Comparison of ENCODE assay signal across 8 cellular contexts in genomic region chr6:12012566-12013367, GRCh38. TPM values are rescaled to one million over a fixed set of nuclear protein-coding genes. Genes with fewer than 3 reads are reported as not detected.
DNase-seq lines count a peak whose midpoint lies in the region; ATAC-seq and TF ChIP-seq lines count a peak whose summit lies in the region.

No MANE protein-coding gene starts in this region.

- H3K9me3 Mint-ChIP-seq in Calu3 (ENCODE audit: low read depth, unreplicated experiment) (no peaks in the 10 kb centered on the region), naive B cell (peaks cover 0 to under 1% (median 0%) of the 10 kb centered on the region in 7 donors)
- H3K9me3 Mint-ChIP-seq in stimulated activated memory B cell treated with anti-CD40 and anti-IgM and Interleukin-4, amounts not matched to agents 10 μg/mL and 1 μg/mL and 100 μg/mL, for 72 hours, result no peaks in the 10 kb centered on the region

- H3K4me1 Mint-ChIP-seq in Calu3 (ENCODE audit: low read depth, unreplicated experiment), result peaks cover 4% of the 10 kb centered on the region
- H3K4me1 Mint-ChIP-seq in naive B cell, result peaks cover 31 to 47% (median 35%) of the 10 kb centered on the region in 3 donors
- peaks cover 43% of the 10 kb centered on the region for H3K4me1 Mint-ChIP-seq in stimulated activated memory B cell treated with anti-CD40 and anti-IgM and Interleukin-4, amounts not matched to agents 10 μg/mL and 1 μg/mL and 100 μg/mL, for 72 hours

- H3K27ac Mint-ChIP-seq in Calu3 (ENCODE audit: unreplicated experiment) (peak overlapping the region; percentile 96), naive B cell (peak overlapping the region; percentile 98 to 100 (median 99))
- peak overlapping the region; percentile 94 for H3K27ac Mint-ChIP-seq in stimulated activated memory B cell treated with anti-CD40 and anti-IgM and Interleukin-4, amounts not matched to agents 10 μg/mL and 1 μg/mL and 100 μg/mL, for 72 hours

- H3K9me2 ChIP-seq in OCI-LY7 (ENCODE audit: insufficient read depth, low read length), result no peaks in the 10 kb centered on the region

- peak; percentile 12 to 13 for ATAC-seq in naive B cell (ENCODE audit: low read depth in 2 of 2)
- peak; percentile 5 for ATAC-seq in stimulated activated memory B cell treated with anti-CD40 and anti-IgM and Interleukin-4, amounts not matched to agents 10 μg/mL and 1 μg/mL and 100 μg/mL, for 72 hours
- no peak for ATAC-seq in HG02973 (IDR thresholded peaks at IDR 0.05; ENCODE audit: unreplicated experiment)

- peak overlapping the region; percentile 95 for H3K4me2 ChIP-seq in OCI-LY7 (ENCODE audit: low read length)

- intact Hi-C loops in Calu3 (cut with micrococcal nuclease; ENCODE audit: unreplicated experiment), result loop anchor here (5.0 kb wide), 2 partner anchors 275 to 310 kb away; no protein-coding TSS in a partner anchor
- intact Hi-C loops in OCI-LY7 (cut with micrococcal nuclease; ENCODE audit: unreplicated experiment), result loop anchor here (5.0 kb wide), 1 partner anchor 1480 kb away; no protein-coding TSS in a partner anchor

- peaks cover 22% of the 10 kb centered on the region for H3K4me1 ChIP-seq in OCI-LY7 (ENCODE audit: insufficient read depth, low read length, poor library complexity, severe bottlenecking)

- peak overlapping the region; percentile 94 for H3K4me3 ChIP-seq in OCI-LY7 (ENCODE audit: low read depth, low read length, poor library complexity, severe bottlenecking)

- DNase-seq in Calu3, result peak; percentile 66
- peak; percentile 68 for DNase-seq in HS-5 (ENCODE audit: low read depth)
- DNase-seq in OCI-LY7 (ENCODE audit: low spot score), result peak; percentile 68
- DNase-seq in activated T-helper 1 cell treated with anti-CD3 and anti-CD28 coated beads, Interleukin-2, amount 50 U/mL, for 16 hours (ENCODE audit: low read depth in 1 of 2, low spot score in 1 of 2), result peak; percentile 26 to 62
- DNase-seq in fibroblast of gingiva (ENCODE audit: low read depth), result peak; percentile 79
- peak; percentile 69 for DNase-seq in naive B cell

- peaks cover 41% of the 10 kb centered on the region for H3K36me3 ChIP-seq in OCI-LY7 (ENCODE audit: insufficient read depth, low read length)

- BruUV-seq in Calu3 (replicated peaks; lab: Mats Ljungman, UMichigan) (no TSS peak), OCI-LY7 (replicated peaks; lab: Mats Ljungman, UMichigan) (no TSS peak)

- CTCF ChIA-PET in Calu3 (lab: Charles Lee) (interaction anchor here (1.4 kb wide), 1 partner anchor 242 kb away, joined by 3 read pairs; no protein-coding TSS in a partner anchor), OCI-LY7 (lab: Charles Lee; ENCODE audit: unreplicated experiment) (no interaction called here)

- H2AFZ ChIP-seq in OCI-LY7 (ENCODE audit: low read length), result peak overlapping the region; percentile 51; the same call in 1 of the 2 replicates

- no peak for TF ChIP-seq CTCF in Calu3 (IDR thresholded peaks at IDR 0.05; ENCODE audit: unreplicated experiment)
- TF ChIP-seq CTCF in OCI-LY7 (conservative IDR thresholded peaks at IDR 0.05; ENCODE audit: low read length), result no peak

- peaks cover 12% of the 10 kb centered on the region for H4K20me1 ChIP-seq in OCI-LY7 (ENCODE audit: insufficient read depth, low read length)

- POLR2A ChIA-PET in OCI-LY7 (lab: Charles Lee), result interaction anchor here (0.5 to 2.2 kb wide), 3 partner anchors 11 to 422 kb away, joined by 4 to 10 read pairs (median 6); no protein-coding TSS in a partner anchor

- H3K4me3 Mint-ChIP-seq in Calu3 (ENCODE audit: low read depth, unreplicated experiment) (peak overlapping the region; percentile 93), naive B cell (peak overlapping the region; percentile 92 to 99 (median 96))
- peak overlapping the region; percentile 99 for H3K4me3 Mint-ChIP-seq in stimulated activated memory B cell treated with anti-CD40 and anti-IgM and Interleukin-4, amounts not matched to agents 10 μg/mL and 1 μg/mL and 100 μg/mL, for 72 hours

- no peaks in the 10 kb centered on the region for H3K27me3 Mint-ChIP-seq in Calu3 (ENCODE audit: unreplicated experiment)
- no peaks in the 10 kb centered on the region for H3K27me3 Mint-ChIP-seq in naive B cell
- no peaks in the 10 kb centered on the region for H3K27me3 Mint-ChIP-seq in stimulated activated memory B cell treated with anti-CD40 and anti-IgM and Interleukin-4, amounts not matched to agents 10 μg/mL and 1 μg/mL and 100 μg/mL, for 72 hours

- H3K27ac ChIP-seq in OCI-LY7 (ENCODE audit: low read depth, low read length, poor library complexity, severe bottlenecking), result peak overlapping the region; percentile 49

- peaks cover 54% of the 10 kb centered on the region for H3K79me2 ChIP-seq in OCI-LY7 (ENCODE audit: insufficient read depth, low read depth, low read length)

- H3K36me3 Mint-ChIP-seq in Calu3 (ENCODE audit: insufficient read depth, unreplicated experiment) (peaks cover 53% of the 10 kb centered on the region), naive B cell (peaks cover 20 to 27% of the 10 kb centered on the region in 2 donors)
- peaks cover 36% of the 10 kb centered on the region for H3K36me3 Mint-ChIP-seq in stimulated activated memory B cell treated with anti-CD40 and anti-IgM and Interleukin-4, amounts not matched to agents 10 μg/mL and 1 μg/mL and 100 μg/mL, for 72 hours

- H3K9me3 ChIP-seq in OCI-LY7 (ENCODE audit: low read length), result peaks cover 8% of the 10 kb centered on the region; the same call in 1 of the 2 replicates

RNA-seq across cellular contexts. Expression of gene HIVEP1, which starts 0.7 kb away (rescaled TPM):
- total RNA-seq in Calu3 (2022) (16.1 and 16.2 TPM in 2 replicates), OCI-LY7 (2022) (22.1 and 29.5 TPM in 2 replicates)
- total RNA-seq in OCI-LY7 (2014; rRNA removed; shearing (Covaris generic)), result 18.3 and 22.6 TPM in 2 replicates
- polyA plus RNA-seq in naive B cell (ENCODE audit: low read depth in 6 of 6), result 10 to 100 TPM in 1 of 6 donors, 1 to 10 TPM in 4, not detected in 1; 8.2 to 10.2 (median 8.7) TPM
